Comparison of ENCODE assay signal across 28 cellular contexts in genomic region chr5:168425997-168426863, GRCh38.
A peak's percentile ranks its signal among the peaks of the same experiment; 100 is the strongest.
DNase-seq lines count a peak whose midpoint lies in the region; ATAC-seq, FAIRE-seq and TF ChIP-seq lines count a peak whose summit lies in the region.
"Had no signal": no experiment of that assay in that cellular context is flagged by ENCODE, and none has a peak within 500 bp of the region (broad histone marks: within the 10 kb centered on the region; RNA-seq: fewer than 3 reads in every experiment).

No MANE protein-coding gene starts in this region.

- H3K4me3 Mint-ChIP-seq in activated T-cell treated with anti-CD3 and anti-CD28 coated beads, Interleukin-2, amount 50 U/mL, for 24 hours = no peak overlapping the region
- H3K4me3 Mint-ChIP-seq: activated CD8-positive, alpha-beta T cell treated with anti-CD3 and anti-CD28 coated beads for 36 hours; effector memory CD8-positive, alpha-beta T cell; GM23338; HFFc6; naive thymus-derived CD4-positive, alpha-beta T cell had no signal

- peak; percentile 88 for FAIRE-seq in D721Med (lab: Jason Lieb, UNC)
- FAIRE-seq: GM12891, TTC549 had no signal

- no peaks in the 10 kb centered on the region for H3K4me1 Mint-ChIP-seq in activated T-cell treated with anti-CD3 and anti-CD28 coated beads, Interleukin-2, amount 50 U/mL, for 24 hours (ENCODE audit: low read depth)
- H3K4me1 Mint-ChIP-seq: GM23338; naive thymus-derived CD4-positive, alpha-beta T cell had no signal

- peak; percentile 84 for DNase-seq in D721Med (ENCODE audit: insufficient read length, low spot score)
- peak; percentile 2 for DNase-seq in NCI-H187 treated with DMSO at 0.1 percent for 48 hours (lab: John Stamatoyannopoulos, UW)
- DNase-seq in putamen (ENCODE audit: low spot score) = peak; percentile 67
- DNase-seq in AML-193 (lab: John Stamatoyannopoulos, UW) = no peak
- DNase-seq in activated T-cell treated with anti-CD3 and anti-CD28 coated beads, Interleukin-2, amount 50 U/mL, for 24 hours = no peak
- DNase-seq: activated CD4-positive, CD25-positive, alpha-beta regulatory T cell treated with anti-CD3 and anti-CD28 coated beads, Interleukin-2, amount 50 U/mL, for 72 hours; activated CD8-positive, alpha-beta T cell treated with anti-CD3 and anti-CD28 coated beads for 36 hours; anterior cingulate cortex; Calu3; cortex of kidney; effector memory CD8-positive, alpha-beta T cell; heart right ventricle; HFFc6; midbrain; naive thymus-derived CD4-positive, alpha-beta T cell; NCI-H1092; NCI-H526 treated with DMSO at 0.1 percent for 48 hours; SJCRH30; stimulated activated CD4-positive, alpha-beta T cell treated with anti-CD3 and anti-CD28 coated beads, Interleukin-1b, Interleukin-23, amount 100 ng/mL, for 48 hours; T-helper 1 cell; transverse colon had no signal

- H3K9me3 Mint-ChIP-seq in activated T-cell treated with anti-CD3 and anti-CD28 coated beads, Interleukin-2, amount 50 U/mL, for 24 hours = no peaks in the 10 kb centered on the region
- H3K9me3 Mint-ChIP-seq: activated CD8-positive, alpha-beta T cell treated with anti-CD3 and anti-CD28 coated beads for 36 hours; activated naive CD4-positive, alpha-beta T cell treated with anti-CD3 and anti-CD28 coated beads, Interleukin-2, amount 50 U/mL, for 72 hours; effector memory CD8-positive, alpha-beta T cell; GM23338; HFFc6; naive thymus-derived CD4-positive, alpha-beta T cell had no signal

- ATAC-seq in SK-N-SH treated with all-trans-retinoic acid at 6 μM for 48 hours = no peak; the same call in 2 of the 3 replicates
- no peak for ATAC-seq in GM18517 (IDR thresholded peaks at IDR 0.05; ENCODE audit: unreplicated experiment)
- no peak for ATAC-seq in GM18907 (IDR thresholded peaks at IDR 0.05; ENCODE audit: unreplicated experiment)
- ATAC-seq: activated CD8-positive, alpha-beta T cell treated with anti-CD3 and anti-CD28 coated beads for 36 hours; activated naive CD4-positive, alpha-beta T cell treated with anti-CD3 and anti-CD28 coated beads, Interleukin-2, amount 50 U/mL, for 72 hours; effector memory CD8-positive, alpha-beta T cell; GM23338; heart right ventricle; naive thymus-derived CD4-positive, alpha-beta T cell had no signal

- no peak for TF ChIP-seq CTCF in D721Med (IDR thresholded peaks at IDR 0.05; ENCODE audit: insufficient read depth, missing control alignments)

- H3K36me3 Mint-ChIP-seq in activated T-cell treated with anti-CD3 and anti-CD28 coated beads, Interleukin-2, amount 50 U/mL, for 24 hours (ENCODE audit: low read depth) = peaks cover 6% of the 10 kb centered on the region
- H3K36me3 Mint-ChIP-seq: activated naive CD4-positive, alpha-beta T cell treated with anti-CD3 and anti-CD28 coated beads, Interleukin-2, amount 50 U/mL, for 72 hours had no signal

- no peak overlapping the region for H3K27ac Mint-ChIP-seq in activated T-cell treated with anti-CD3 and anti-CD28 coated beads, Interleukin-2, amount 50 U/mL, for 24 hours
- H3K27ac Mint-ChIP-seq: activated CD8-positive, alpha-beta T cell treated with anti-CD3 and anti-CD28 coated beads for 36 hours; activated naive CD4-positive, alpha-beta T cell treated with anti-CD3 and anti-CD28 coated beads, Interleukin-2, amount 50 U/mL, for 72 hours; effector memory CD8-positive, alpha-beta T cell; GM23338; HFFc6; naive thymus-derived CD4-positive, alpha-beta T cell had no signal

- H3K27me3 Mint-ChIP-seq in activated T-cell treated with anti-CD3 and anti-CD28 coated beads, Interleukin-2, amount 50 U/mL, for 24 hours = no peaks in the 10 kb centered on the region
- H3K27me3 Mint-ChIP-seq: activated CD8-positive, alpha-beta T cell treated with anti-CD3 and anti-CD28 coated beads for 36 hours had no signal

TF ChIP-seq in SK-N-SH treated with all-trans-retinoic acid at 6 μM for 48 hours, 23 proteins besides CTCF, POLR2A, EP300 and RAD21:
- TF ChIP-seq TSHZ2 (CRISPR knock-in tag; IDR thresholded peaks at IDR 0.05) (0 out of 2 replicates have a peak, but pooled peaks have one; percentile 26), ARNTL (CRISPR knock-in tag; IDR thresholded peaks at IDR 0.05; ENCODE audit: borderline replicate concordance, low read depth) (no peak)

Comparison
In these comparisons a context has a peak if more than half of its experiments do, and no peak if none do; other contexts are left out.
1. DNase-seq: peak in D721Med (single experiment), NCI-H187 treated with DMSO at 0.1 percent for 48 hours (single experiment) and putamen (single experiment); none in AML-193 (0 of 2) and activated T-cell treated with anti-CD3 and anti-CD28 coated beads, Interleukin-2, amount 50 U/mL, for 24 hours (single experiment).